In the genomic region with DNA sequence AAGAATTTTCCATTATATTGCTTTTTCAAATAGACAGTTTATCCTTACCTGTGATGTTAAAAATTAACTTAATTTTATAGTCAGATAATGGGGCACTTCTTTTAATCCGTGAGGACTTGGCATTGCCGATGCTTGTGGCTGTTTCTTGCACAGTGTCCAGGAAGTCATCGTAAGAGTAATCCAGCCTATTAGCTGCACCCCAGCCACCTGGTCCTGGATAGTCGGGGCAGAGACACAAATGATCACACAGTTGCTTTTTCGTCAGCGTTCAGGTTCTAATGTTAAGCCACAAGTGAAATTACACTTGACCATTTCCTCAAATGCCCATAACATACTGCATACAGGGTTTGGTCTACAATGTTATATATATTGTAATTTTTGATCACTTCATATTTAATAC, we compare ENCODE assay signal across 24 cellular contexts.
"Had no signal": no experiment of that assay in that cellular context is flagged by ENCODE, and none has a peak within 500 bp of the region (broad histone marks: within the 10 kb centered on the region; RNA-seq: fewer than 3 reads in every experiment).

No MANE protein-coding gene starts in this region.

- DNase-seq: activated B cell treated with CpG ODN at 0.5 μM for 24 hours; activated CD4-positive, alpha-beta T cell treated with anti-CD3 and anti-CD28 coated beads for 48 hours; activated CD4-positive, alpha-beta T cell treated with anti-CD3 and anti-CD28 coated beads, Interleukin-2, amount 50 U/mL, for 1 hour; activated CD4-positive, alpha-beta T cell treated with anti-CD3 and anti-CD28 coated beads, Interleukin-2, amount 50 U/mL, for 48 hours; activated CD8-positive, alpha-beta memory T cell treated with anti-CD3 and anti-CD28 coated beads for 24 hours; activated CD8-positive, alpha-beta T cell treated with anti-CD3 and anti-CD28 coated beads for 36 hours; activated effector memory CD4-positive, alpha-beta T cell treated with Interleukin-2 at 50 U/mL for 16 hours; activated gamma-delta T cell treated with Interleukin-2 at 50 U/mL for 16 hours; activated naive CD4-positive, alpha-beta T cell treated with anti-CD3 and anti-CD28 coated beads, Interleukin-2, amount 50 U/mL, for 16 hours; activated naive CD4-positive, alpha-beta T cell treated with Interleukin-2 at 50 U/mL for 16 hours; activated T-cell treated with anti-CD3 and anti-CD28 coated beads, Interleukin-2, amount 50 U/mL, for 4 hours; amniotic stem cell; anterior cingulate cortex; brain microvascular endothelial cell; colonic mucosa; effector CD8-positive, alpha-beta T cell; esophagus squamous epithelium; foreskin melanocyte; heart right ventricle; T1000; WERI-Rb-1 had no signal

- ATAC-seq: activated CD4-positive, CD25-positive, alpha-beta regulatory T cell treated with anti-CD3 and anti-CD28 coated beads, Interleukin-2, amount 50 U/mL, for 24 hours; activated CD8-positive, alpha-beta T cell treated with anti-CD3 and anti-CD28 coated beads for 36 hours; activated T-cell treated with anti-CD3 and anti-CD28 coated beads, Interleukin-2, amount 50 U/mL, for 4 hours; activated T-helper 17 cell treated with anti-CD3 and anti-CD28 coated beads, Interleukin-2, amount 50 U/mL, for 72 hours; gastroesophageal sphincter; heart right ventricle had no signal
